ENCODE assay signal across 7 cellular contexts in genomic region chr19:54465367-54466109, GRCh38. TPM values are rescaled to one million over a fixed set of nuclear protein-coding genes. Genes with fewer than 3 reads are reported as not detected.
DNase-seq lines count a peak whose midpoint lies in the region; ATAC-seq and TF ChIP-seq lines count a peak whose summit lies in the region.
"Had no signal": no experiment of that assay in that cellular context is flagged by ENCODE, and none has a peak within 500 bp of the region (broad histone marks: within the 10 kb centered on the region; RNA-seq: fewer than 3 reads in every experiment).

No MANE protein-coding gene starts in this region.

- H3K9me3 Mint-ChIP-seq in MCF 10A (ENCODE audit: unreplicated experiment): no peaks in the 10 kb centered on the region

- H3K4me3 ChIP-seq in IMR-90 (ENCODE audit: insufficient read depth, low read depth, low read length) (no peak overlapping the region), prostate gland (peak overlapping the region in 1 of 2 donors; percentile 38)

- no peak overlapping the region for H3K14ac ChIP-seq in IMR-90 (replicated peaks; ENCODE audit: low read depth, low read length)

- intact Hi-C loops in IMR-90 (cut with micrococcal nuclease): loop anchor here (10.0 kb wide), 1 partner anchor 619 kb away; no protein-coding TSS in a partner anchor
- intact Hi-C loops in MCF 10A (cut with micrococcal nuclease): no loop called here
- intact Hi-C loops in prostate gland (cut with DNase I): no loop called here

- H2AK9ac ChIP-seq in IMR-90 (replicated peaks; ENCODE audit: low read depth, low read length, poor library complexity): no peak overlapping the region

- TF ChIP-seq CTCF in IMR-90 (conservative IDR thresholded peaks at IDR 0.05; ENCODE audit: low read depth, low read length): no peak
- no peak for TF ChIP-seq CTCF in MCF 10A (IDR thresholded peaks at IDR 0.05; ENCODE audit: unreplicated experiment)
- no peak for TF ChIP-seq CTCF in prostate gland (IDR thresholded peaks at IDR 0.05)

- TF ChIP-seq RAD21 in IMR-90 (IDR thresholded peaks at IDR 0.05; ENCODE audit: low read length): no peak

- H2BK120ac ChIP-seq in IMR-90 (ENCODE audit: low read depth, low read length): no peak overlapping the region

- no peak overlapping the region for H3K27ac Mint-ChIP-seq in MCF 10A (ENCODE audit: low read depth, unreplicated experiment)

- peaks cover 21% of the 10 kb centered on the region for H4K20me1 ChIP-seq in IMR-90 (ENCODE audit: insufficient read depth, low read length)

- H2AK5ac ChIP-seq in IMR-90 (ENCODE audit: low read depth, low read length): no peak overlapping the region

- H3K27ac ChIP-seq in IMR-90 (ENCODE audit: insufficient read depth, low read length) (no peak overlapping the region), prostate gland (peak overlapping the region; percentile 97 to 98)

- peaks cover 8 to 25% of the 10 kb centered on the region in 2 experiments; a peak in 3 of 4 replicates for H3K79me1 ChIP-seq in IMR-90 (ENCODE audit: low read depth in 1 of 2, low read length in 2 of 2)

- H3K23ac ChIP-seq in IMR-90 (ENCODE audit: low read depth, low read length): no peak overlapping the region

- no peak for TF ChIP-seq POLR2A in IMR-90 (IDR thresholded peaks at IDR 0.05; ENCODE audit: low read depth, low read length)
- TF ChIP-seq POLR2A in prostate gland (IDR thresholded peaks at IDR 0.05): no peak

- H4K8ac ChIP-seq in IMR-90 (ENCODE audit: low read depth in 2 of 2, low read length in 2 of 2): no peak overlapping the region

- H3K36me3 ChIP-seq in IMR-90 (ENCODE audit: control insufficient read depth, insufficient read depth, low read length): peaks cover 19% of the 10 kb centered on the region
- H3K36me3 ChIP-seq in prostate gland: peaks cover 0 to 6% of the 10 kb centered on the region in 2 donors

- peaks cover 11% of the 10 kb centered on the region for H3K4me1 Mint-ChIP-seq in MCF 10A (ENCODE audit: insufficient read depth, unreplicated experiment)

- H3K56ac ChIP-seq in IMR-90 (ENCODE audit: extremely low read depth, insufficient read depth, low read length): no peak overlapping the region

- H3K9me1 ChIP-seq in IMR-90 (ENCODE audit: insufficient read depth, low read length): no peaks in the 10 kb centered on the region

- peaks cover 29% of the 10 kb centered on the region for H3K36me3 Mint-ChIP-seq in MCF 10A (ENCODE audit: insufficient read depth, unreplicated experiment)

- WGBS in IMR-90 (ENCODE audit: extremely low coverage in 2 of 2, insufficient read length in 1 of 2), 2 experiments: 72% methylated on average over 44 of the region's 58 CpGs; no CpG with 5 or more reads in 1 of the 2 experiments
- 66% methylated on average over 57 of the region's 58 CpGs for WGBS in prostate gland

- no peaks in the 10 kb centered on the region for H3K9me3 ChIP-seq in IMR-90 (ENCODE audit: control insufficient read depth, insufficient read depth, low read length)
- H3K9me3 ChIP-seq in prostate gland: no peaks in the 10 kb centered on the region

- H3K4me3 Mint-ChIP-seq in MCF 10A (ENCODE audit: unreplicated experiment): peak overlapping the region; percentile 36

- no peak overlapping the region for H3K9ac ChIP-seq in IMR-90 (ENCODE audit: low read depth, low read length)

- no TSS peak for BruUV-seq in IMR-90 (replicated peaks; lab: Mats Ljungman, UMichigan)
- no TSS peak for BruUV-seq in MCF 10A (replicated peaks; lab: Mats Ljungman, UMichigan)

- H4K91ac ChIP-seq in IMR-90 (ENCODE audit: insufficient read depth, low read depth, low read length): no peak overlapping the region

- no peak overlapping the region for H2BK20ac ChIP-seq in IMR-90 (ENCODE audit: low read depth, low read length)

- ATAC-seq in IMR-90 (ENCODE audit: low read depth): no peak
- no peak for ATAC-seq in HG03354 (IDR thresholded peaks at IDR 0.05; ENCODE audit: poor library complexity, severe bottlenecking, unreplicated experiment)

- H3K4me2 ChIP-seq in IMR-90 (ENCODE audit: low read depth, low read length): no peak overlapping the region

- POLR2A ChIA-PET in IMR-90 (lab: Charles Lee; ENCODE audit: unreplicated experiment): no interaction called here
- POLR2A ChIA-PET in MCF 10A (lab: Yijun Ruan, JAX): interaction anchor here (0.9 kb wide), 1 partner anchor 17 kb away, joined by 6 read pairs; the partner anchor contains the start of gene LENG8

- in situ Hi-C loops in IMR-90 (cut with MboI; ENCODE audit: low sequenced_read_pairs): loop anchor here (25.0 kb wide), 4 partner anchors 353 to 1672 kb away; partner anchors contain the start of genes NAT14, NDUFA3, OSCAR and PRPF31

- CTCF ChIA-PET in IMR-90 (lab: Yijun Ruan, JAX) (interaction anchor here (1.2 kb wide), 1 partner anchor 13 kb away, joined by 4 read pairs; no protein-coding TSS in a partner anchor), MCF 10A (lab: Yijun Ruan, JAX) (interaction anchor here (0.7 to 0.8 kb wide), 2 partner anchors 12 to 27 kb away, joined by 3 read pairs; no protein-coding TSS in a partner anchor)

- dilution Hi-C loops in IMR-90 (cut with HindIII; ENCODE audit: low sequenced_read_pairs, unreplicated experiment): no loop called here

- H3K4me1 ChIP-seq in IMR-90 (ENCODE audit: control insufficient read depth, insufficient read depth, low read length) (peaks cover 18% of the 10 kb centered on the region), prostate gland (replicated peaks) (peaks cover 13% of the 10 kb centered on the region)

- no peak overlapping the region for H2BK5ac ChIP-seq in IMR-90 (ENCODE audit: low read depth, low read length, poor library complexity, severe bottlenecking)

- H2BK15ac ChIP-seq in IMR-90 (ENCODE audit: low read depth, low read length): no peak overlapping the region

- no peaks in the 10 kb centered on the region for H3K27me3 ChIP-seq in IMR-90 (ENCODE audit: control insufficient read depth, insufficient read depth, low read length)
- no peaks in the 10 kb centered on the region for H3K27me3 ChIP-seq in prostate gland (replicated peaks; ENCODE audit: insufficient read depth)

- DNase-seq in IMR-90 (no peak), MCF 10A (ENCODE audit: unreplicated experiment) (no peak), prostate gland (ENCODE audit: low spot score) (no peak), NCI-H1105 treated with DMSO at 0.1 percent for 48 hours (lab: John Stamatoyannopoulos, UW) (no peak), NCI-H2171 (lab: John Stamatoyannopoulos, UW) (no peak)

- peaks cover 14% of the 10 kb centered on the region for H3K27me3 Mint-ChIP-seq in MCF 10A (ENCODE audit: insufficient read depth, unreplicated experiment)

- no peak overlapping the region for H3K4ac ChIP-seq in IMR-90 (ENCODE audit: low read depth, low read length)

- H3K18ac ChIP-seq in IMR-90 (ENCODE audit: low read depth, low read length): no peak overlapping the region

- H2AFZ ChIP-seq in IMR-90 (replicated peaks; ENCODE audit: low read length, poor library complexity): peak overlapping the region; percentile 43

- H4K5ac ChIP-seq in IMR-90 (ENCODE audit: low read depth, low read length): no peak overlapping the region

TF ChIP-seq in IMR-90, 13 proteins besides CTCF, POLR2A, EP300 and RAD21 (continues in another document):
- TF ChIP-seq ELK1 (IDR thresholded peaks at IDR 0.05; ENCODE audit: borderline replicate concordance, low read depth, low read length): no peak
- no peak for TF ChIP-seq MXI1 (IDR thresholded peaks at IDR 0.05; ENCODE audit: borderline replicate concordance, low read depth, low read length)
- TF ChIP-seq CEBPB (IDR thresholded peaks at IDR 0.05; ENCODE audit: low read depth, low read length): no peak
- TF ChIP-seq CHD1 (IDR thresholded peaks at IDR 0.05; ENCODE audit: low read depth, low read length): no peak
- TF ChIP-seq NFE2L2 (IDR thresholded peaks at IDR 0.05; ENCODE audit: low read depth, low read length): no peak
- no peak for TF ChIP-seq RCOR1 (IDR thresholded peaks at IDR 0.05; ENCODE audit: insufficient replicate concordance, low read length)
- TF ChIP-seq MAZ (IDR thresholded peaks at IDR 0.05; ENCODE audit: borderline replicate concordance, low read depth, low read length): no peak
- TF ChIP-seq BHLHE40 (IDR thresholded peaks at IDR 0.05; ENCODE audit: low read depth, low read length): no peak

RNA-seq across cellular contexts. Expression of gene LENG9, which starts 2.0 kb away (rescaled TPM):
- total RNA-seq in IMR-90 (2012; rRNA removed) (0.83 and 1.1 TPM in 2 replicates), MCF 10A (2022) (6.9 and 9.3 TPM in 2 replicates), prostate gland (10 to 100 TPM; 18.6 to 22.2 TPM)
- polyA plus RNA-seq in IMR-90 (2012; rRNA removed): 0.69 and 0.94 TPM in 2 replicates
- polyA plus RNA-seq in IMR-90 (2012; cell fraction: cytosol; rRNA removed): 0.29 and 1.4 TPM in 2 replicates
- 0.34 and 0.86 TPM in 2 replicates for polyA plus RNA-seq in IMR-90 (2012; cell fraction: nucleus; rRNA removed; ENCODE audit: low replicate concordance)

RNA-seq across cellular contexts. Expression of gene CDC42EP5, which starts 7.6 kb away (rescaled TPM):
- total RNA-seq in IMR-90 (2012; rRNA removed) (7.2 and 7.8 TPM in 2 replicates), MCF 10A (2022) (3.0 TPM in 2 replicates), prostate gland (100 to 1,000 TPM; 102 to 193 TPM)
- 25.3 and 45.3 TPM in 2 replicates for polyA plus RNA-seq in IMR-90 (2012; rRNA removed)
- 68.0 and 69.8 TPM in 2 replicates for polyA plus RNA-seq in IMR-90 (2012; cell fraction: cytosol; rRNA removed)
- polyA plus RNA-seq in IMR-90 (2012; cell fraction: nucleus; rRNA removed; ENCODE audit: low replicate concordance): 13.3 and 20.0 TPM in 2 replicates

RNA-seq across cellular contexts. Expression of gene LENG8, which starts 16.5 kb away (rescaled TPM):
- total RNA-seq in IMR-90 (2012; rRNA removed): 17.5 and 21.1 TPM in 2 replicates
- 93.9 and 108 TPM in 2 replicates for polyA plus RNA-seq in IMR-90 (2012; rRNA removed)
- 13.4 and 19.9 TPM in 2 replicates for polyA plus RNA-seq in IMR-90 (2012; cell fraction: cytosol; rRNA removed)
- 1,067 and 1,629 TPM in 2 replicates for polyA plus RNA-seq in IMR-90 (2012; cell fraction: nucleus; rRNA removed; ENCODE audit: low replicate concordance)
- total RNA-seq in MCF 10A (2022): 238 and 249 TPM in 2 replicates
- total RNA-seq in prostate gland: 100 to 1,000 TPM; 111 to 292 TPM

RNA-seq across cellular contexts. Expression of gene LAIR2, which starts 37.1 kb away (rescaled TPM):
- total RNA-seq in IMR-90 (2012; rRNA removed) (not detected in 2 replicates), MCF 10A (2022) (not detected in 2 replicates), prostate gland (not detected)
- not detected in 2 replicates for polyA plus RNA-seq in IMR-90 (2012; rRNA removed)
- polyA plus RNA-seq in IMR-90 (2012; cell fraction: cytosol; rRNA removed): not detected in 2 replicates
- not detected in 2 replicates for polyA plus RNA-seq in IMR-90 (2012; cell fraction: nucleus; rRNA removed; ENCODE audit: low replicate concordance)
- total RNA-seq: fibroblast of villous mesenchyme had no signal

RNA-seq across cellular contexts. Expression of gene TTYH1, which starts 50.3 kb away (rescaled TPM):
- total RNA-seq in IMR-90 (2012; rRNA removed) (not detected in 2 replicates), MCF 10A (2022) (not detected in 2 replicates), prostate gland (100 to 1,000 TPM in 1 of 2 donors, 1 to 10 TPM in 1; 1.8 to 136 TPM)
- polyA plus RNA-seq in IMR-90 (2012; rRNA removed): not detected in 2 replicates
- polyA plus RNA-seq in IMR-90 (2012; cell fraction: cytosol; rRNA removed): 0.05 TPM in 1 of 2 replicates, not detected in the other
- polyA plus RNA-seq in IMR-90 (2012; cell fraction: nucleus; rRNA removed; ENCODE audit: low replicate concordance): 0.34 TPM in 1 of 2 replicates, not detected in the other
- total RNA-seq: fibroblast of villous mesenchyme had no signal

Comparison
In these comparisons a context has a peak if more than half of its experiments do, and no peak if none do; other contexts are left out.
1. RNA of gene CDC42EP5, which starts 7.6 kb away (total RNA-seq): 102 to 193 TPM in prostate gland; 7.2 to 7.8 TPM in IMR-90 and 3.0 TPM in MCF 10A; every median in the first group is over 10 times any median in the second.